In the genomic region with DNA sequence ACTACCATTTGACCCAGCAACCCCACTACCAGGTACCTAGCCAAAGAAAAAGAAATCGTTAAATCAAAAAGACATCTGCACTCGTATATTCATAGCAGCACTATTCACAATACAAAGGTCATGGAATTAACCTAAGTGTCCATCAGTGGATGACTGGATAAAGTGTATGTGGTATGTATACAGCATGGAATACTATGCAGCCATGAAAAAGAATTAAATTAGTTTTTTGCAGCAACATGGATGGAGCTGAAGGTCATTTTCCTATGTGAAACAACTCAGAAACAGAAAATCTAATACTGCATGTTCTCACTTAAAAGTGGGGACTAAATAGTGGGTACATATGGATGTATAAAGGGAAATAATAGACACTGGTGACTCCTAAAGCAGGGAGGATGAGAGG, we compare ENCODE assay signal across 33 cellular contexts.
"Had no signal": no experiment of that assay in that cellular context is flagged by ENCODE, and none has a peak within 500 bp of the region (broad histone marks: within the 10 kb centered on the region; RNA-seq: fewer than 3 reads in every experiment).

No MANE protein-coding gene starts in this region.

- H3K4me1 ChIP-seq: adrenal gland, ascending aorta, body of pancreas, breast epithelium had no signal

- DNase-seq: activated effector memory CD4-positive, alpha-beta T cell treated with anti-CD3 and anti-CD28 coated beads, Interleukin-2, amount 50 U/mL, for 16 hours; activated effector memory CD4-positive, alpha-beta T cell treated with Interleukin-2 at 50 U/mL for 16 hours; activated gamma-delta T cell; activated gamma-delta T cell treated with Interleukin-2 at 50 U/mL for 16 hours; activated naive CD4-positive, alpha-beta T cell; activated naive CD4-positive, alpha-beta T cell treated with anti-CD3 and anti-CD28 coated beads for 36 hours; activated naive CD4-positive, alpha-beta T cell treated with anti-CD3 and anti-CD28 coated beads, Interleukin-2, amount 10 ng/mL, durations not matched to agents 7 days and 5 days; activated naive CD4-positive, alpha-beta T cell treated with anti-CD3 and anti-CD28 coated beads, Interleukin-2, amount 50 U/mL, for 16 hours; activated naive CD4-positive, alpha-beta T cell treated with Interleukin-2 at 50 U/mL for 16 hours; activated naive CD8-positive, alpha-beta T cell treated with anti-CD3 and anti-CD28 coated beads for 36 hours; activated naive CD8-positive, alpha-beta T cell treated with anti-CD3 and anti-CD28 coated beads, Interleukin-2, amount 10 ng/mL, durations not matched to agents 7 days and 5 days; activated naive CD8-positive, alpha-beta T cell treated with anti-CD3 and anti-CD28 coated beads, Interleukin-2, amount 50 U/mL, for 24 hours; activated T-cell treated with anti-CD3 and anti-CD28 coated beads, Interleukin-2, amount 50 U/mL, for 24 hours; activated T-cell treated with anti-CD3 and anti-CD28 coated beads, Interleukin-2, amount 50 U/mL, for 4 hours; activated T-cell treated with anti-CD3 and anti-CD28 coated beads, Interleukin-2, amount 50 U/mL, for 48 hours; activated T-cell treated with anti-CD3 and anti-CD28 coated beads, Interleukin-2, amount 50 U/mL, for 72 hours; adrenal gland; amniotic stem cell; amygdala; anterior cingulate cortex; aorta; body of pancreas; brain microvascular endothelial cell; caudate nucleus; central memory CD4-positive, alpha-beta T cell; cerebellar nuclear complex had no signal

- H3K27ac ChIP-seq: adrenal gland, ascending aorta, body of pancreas, brain microvascular endothelial cell, breast epithelium, cardiac muscle cell had no signal

- H3K4me3 ChIP-seq: adrenal gland, ascending aorta, body of pancreas, breast epithelium, cardiac muscle cell had no signal

- FAIRE-seq: astrocyte, bronchial epithelial cell had no signal

- H3K9me3 ChIP-seq: adrenal gland, ascending aorta, body of pancreas, breast epithelium had no signal

- ATAC-seq: activated naive CD4-positive, alpha-beta T cell treated with anti-CD3 and anti-CD28 coated beads, Interleukin-2, amount 50 U/mL, for 72 hours; activated naive CD8-positive, alpha-beta T cell treated with anti-CD3 and anti-CD28 coated beads, Interleukin-2, amount 50 U/mL, for 24 hours; activated T-cell treated with anti-CD3 and anti-CD28 coated beads, Interleukin-2, amount 50 U/mL, for 4 hours; activated T-cell treated with anti-CD3 and anti-CD28 coated beads, Interleukin-2, amount 50 U/mL, for 72 hours; activated T-helper 17 cell treated with anti-CD3 and anti-CD28 coated beads, Interleukin-2, amount 50 U/mL, for 72 hours; body of pancreas had no signal

- H3K27me3 ChIP-seq: adrenal gland, ascending aorta, body of pancreas, brain microvascular endothelial cell, breast epithelium, cardiac muscle cell had no signal

- H3K36me3 ChIP-seq: adrenal gland, ascending aorta, brain microvascular endothelial cell, breast epithelium, cardiac muscle cell had no signal
